16 cellular contexts compared by ENCODE assay signal in the genomic region with DNA sequence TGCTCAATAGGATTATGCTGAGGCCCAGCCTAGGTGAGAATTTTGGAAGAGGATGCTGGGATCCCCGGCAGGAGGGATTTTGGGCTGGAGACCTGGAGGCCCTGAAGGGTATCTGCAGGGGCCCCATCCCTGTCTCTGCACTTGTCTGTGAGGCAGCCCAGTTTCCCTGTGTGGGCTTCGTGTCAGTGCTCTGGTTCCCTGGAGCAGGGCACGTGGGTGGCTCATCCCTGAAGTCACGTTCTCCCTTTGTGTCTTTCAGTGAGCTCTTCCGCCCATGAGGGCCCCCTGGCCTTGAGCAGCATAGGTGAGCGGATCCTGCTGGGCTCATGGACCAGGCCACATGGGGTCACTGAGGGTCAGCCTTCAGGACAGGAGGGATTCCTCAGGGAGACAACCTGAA.
"Had no signal": no experiment of that assay in that cellular context is flagged by ENCODE, and none has a peak within 500 bp of the region (broad histone marks: within the 10 kb centered on the region; RNA-seq: fewer than 3 reads in every experiment).

No MANE protein-coding gene starts in this region.

- H3K4me3 Mint-ChIP-seq: activated naive CD8-positive, alpha-beta T cell treated with anti-CD3 and anti-CD28 coated beads, Interleukin-2, amount 10 ng/mL, durations not matched to agents 7 days and 5 days; activated T-helper 17 cell treated with anti-CD3 and anti-CD28 coated beads, Interleukin-2, amount 50 U/mL, for 72 hours; dendritic cell treated with granulocyte-macrophage colony-stimulating factor and Interleukin-4, amounts not matched to agents 40 ng/mL and 50 ng/mL, for 4 days; effector memory CD8-positive, alpha-beta T cell; immature natural killer cell; memory B cell; naive thymus-derived CD8-positive, alpha-beta T cell; T-cell had no signal

- H3K27me3 Mint-ChIP-seq: activated naive CD8-positive, alpha-beta T cell treated with anti-CD3 and anti-CD28 coated beads, Interleukin-2, amount 10 ng/mL, durations not matched to agents 7 days and 5 days; activated T-helper 17 cell treated with anti-CD3 and anti-CD28 coated beads, Interleukin-2, amount 50 U/mL, for 72 hours; dendritic cell treated with granulocyte-macrophage colony-stimulating factor and Interleukin-4, amounts not matched to agents 40 ng/mL and 50 ng/mL, for 4 days; effector memory CD8-positive, alpha-beta T cell; memory B cell; naive thymus-derived CD8-positive, alpha-beta T cell; T-cell had no signal

- H3K36me3 Mint-ChIP-seq: activated naive CD8-positive, alpha-beta T cell treated with anti-CD3 and anti-CD28 coated beads, Interleukin-2, amount 10 ng/mL, durations not matched to agents 7 days and 5 days; memory B cell; T-cell had no signal

- H3K27ac Mint-ChIP-seq: activated naive CD8-positive, alpha-beta T cell treated with anti-CD3 and anti-CD28 coated beads, Interleukin-2, amount 10 ng/mL, durations not matched to agents 7 days and 5 days; activated T-helper 17 cell treated with anti-CD3 and anti-CD28 coated beads, Interleukin-2, amount 50 U/mL, for 72 hours; dendritic cell treated with granulocyte-macrophage colony-stimulating factor and Interleukin-4, amounts not matched to agents 40 ng/mL and 50 ng/mL, for 4 days; effector memory CD8-positive, alpha-beta T cell; immature natural killer cell; memory B cell; naive thymus-derived CD8-positive, alpha-beta T cell; T-cell had no signal

- H3K4me1 Mint-ChIP-seq: activated naive CD8-positive, alpha-beta T cell treated with anti-CD3 and anti-CD28 coated beads, Interleukin-2, amount 10 ng/mL, durations not matched to agents 7 days and 5 days; activated T-helper 17 cell treated with anti-CD3 and anti-CD28 coated beads, Interleukin-2, amount 50 U/mL, for 72 hours; immature natural killer cell; memory B cell; naive thymus-derived CD8-positive, alpha-beta T cell; T-cell had no signal

- DNase-seq: activated CD4-positive, alpha-beta T cell treated with anti-CD3 and anti-CD28 coated beads, Interleukin-2, amount 50 U/mL, for 4 hours; activated naive CD8-positive, alpha-beta T cell treated with anti-CD3 and anti-CD28 coated beads, Interleukin-2, amount 10 ng/mL, durations not matched to agents 7 days and 5 days; brain microvascular endothelial cell; cerebellar nuclear complex; effector memory CD8-positive, alpha-beta T cell; immature natural killer cell; retina; SHP77; SK-N-SH; stimulated activated CD4-positive, alpha-beta T cell treated with anti-CD3 and anti-CD28 coated beads, Interleukin-1b, Interleukin-23, amount 100 ng/mL, for 48 hours; T-helper 9 cell had no signal
